23 cellular contexts compared by ENCODE assay signal in genomic region chr19:43790587-43790986, GRCh38.
"Had no signal": no experiment of that assay in that cellular context is flagged by ENCODE, and none has a peak within 500 bp of the region (broad histone marks: within the 10 kb centered on the region; RNA-seq: fewer than 3 reads in every experiment).

No MANE protein-coding gene starts in this region.

- ATAC-seq: activated CD4-positive, CD25-positive, alpha-beta regulatory T cell treated with anti-CD3 and anti-CD28 coated beads, Interleukin-2, amount 50 U/mL, for 24 hours; activated CD8-positive, alpha-beta T cell treated with anti-CD3 and anti-CD28 coated beads, Interleukin-2, amount 10 ng/mL, durations not matched to agents 7 days and 5 days; gastroesophageal sphincter; heart left ventricle had no signal

- H3K36me3 Mint-ChIP-seq: activated naive CD8-positive, alpha-beta T cell treated with anti-CD3 and anti-CD28 coated beads, Interleukin-2, amount 10 ng/mL, durations not matched to agents 7 days and 5 days; immature natural killer cell had no signal

- H3K4me3 ChIP-seq: cardiac muscle cell, esophagus muscularis mucosa, gastroesophageal sphincter, heart left ventricle, left ventricle myocardium inferior, tibial nerve, uterus had no signal

- H3K4me3 Mint-ChIP-seq: activated CD4-positive, alpha-beta T cell treated with anti-CD3 and anti-CD28 coated beads, Interleukin-2, amount 10 ng/mL, durations not matched to agents 7 days and 5 days; activated CD8-positive, alpha-beta T cell treated with anti-CD3 and anti-CD28 coated beads, Interleukin-2, amount 10 ng/mL, durations not matched to agents 7 days and 5 days; activated naive CD8-positive, alpha-beta T cell treated with anti-CD3 and anti-CD28 coated beads, Interleukin-2, amount 10 ng/mL, durations not matched to agents 7 days and 5 days; activated T-cell treated with anti-CD3 and anti-CD28 coated beads, Interleukin-2, amount 50 U/mL, for 24 hours; immature natural killer cell; stimulated activated naive CD8-positive, alpha-beta T cell treated with anti-CD3 and anti-CD28 coated beads, Interleukin-15, Interleukin-2, amounts not matched to agents 100 ng/mL and 50 ng/mL, for 24 hours had no signal

- DNase-seq: activated CD4-positive, alpha-beta T cell treated with anti-CD3 and anti-CD28 coated beads, Interleukin-2, amount 10 ng/mL, durations not matched to agents 7 days and 5 days; activated CD8-positive, alpha-beta T cell treated with anti-CD3 and anti-CD28 coated beads, Interleukin-2, amount 10 ng/mL, durations not matched to agents 7 days and 5 days; activated naive CD4-positive, alpha-beta T cell treated with Interleukin-2 at 50 U/mL for 16 hours; activated naive CD8-positive, alpha-beta T cell treated with anti-CD3 and anti-CD28 coated beads, Interleukin-2, amount 10 ng/mL, durations not matched to agents 7 days and 5 days; activated T-cell treated with anti-CD3 and anti-CD28 coated beads, Interleukin-2, amount 50 U/mL, for 24 hours; amygdala; dermis blood vessel endothelial cell; effector memory CD4-positive, alpha-beta T cell; heart left ventricle; immature natural killer cell; kidney glomerular epithelial cell; left ventricle myocardium inferior; occipital lobe; stimulated activated CD4-positive, alpha-beta T cell treated with anti-CD3 and anti-CD28 coated beads, Interleukin-12 subunit alpha, Interleukin-12 subunit beta, amount 100 ng/mL, for 4 hours; stimulated activated CD4-positive, alpha-beta T cell treated with anti-CD3 and anti-CD28 coated beads, Interleukin-2, amount 100 ng/mL, for 24 hours; uterus had no signal

- H3K4me1 Mint-ChIP-seq: immature natural killer cell had no signal

- H3K9me3 Mint-ChIP-seq: activated CD4-positive, alpha-beta T cell treated with anti-CD3 and anti-CD28 coated beads, Interleukin-2, amount 10 ng/mL, durations not matched to agents 7 days and 5 days; activated naive CD8-positive, alpha-beta T cell treated with anti-CD3 and anti-CD28 coated beads, Interleukin-2, amount 10 ng/mL, durations not matched to agents 7 days and 5 days; activated T-cell treated with anti-CD3 and anti-CD28 coated beads, Interleukin-2, amount 50 U/mL, for 24 hours; activated T-helper 2 cell treated with anti-CD3 and anti-CD28 coated beads, Interferon-gamma antibody, Interleukin-2, Interleukin-4, amounts not matched to agents 10 μg/mL and 5 μg/mL and 100 μg/mL, durations not matched to agents 14 hours and 24 hours and 36 hours; immature natural killer cell; stimulated activated naive CD8-positive, alpha-beta T cell treated with anti-CD3 and anti-CD28 coated beads, Interleukin-15, Interleukin-2, amounts not matched to agents 100 ng/mL and 50 ng/mL, for 24 hours had no signal

- H3K27ac Mint-ChIP-seq: activated CD4-positive, alpha-beta T cell treated with anti-CD3 and anti-CD28 coated beads, Interleukin-2, amount 10 ng/mL, durations not matched to agents 7 days and 5 days; activated CD8-positive, alpha-beta T cell treated with anti-CD3 and anti-CD28 coated beads, Interleukin-2, amount 10 ng/mL, durations not matched to agents 7 days and 5 days; activated naive CD8-positive, alpha-beta T cell treated with anti-CD3 and anti-CD28 coated beads, Interleukin-2, amount 10 ng/mL, durations not matched to agents 7 days and 5 days; activated T-cell treated with anti-CD3 and anti-CD28 coated beads, Interleukin-2, amount 50 U/mL, for 24 hours; activated T-helper 2 cell treated with anti-CD3 and anti-CD28 coated beads, Interferon-gamma antibody, Interleukin-2, Interleukin-4, amounts not matched to agents 10 μg/mL and 5 μg/mL and 100 μg/mL, durations not matched to agents 14 hours and 24 hours and 36 hours; immature natural killer cell; stimulated activated naive CD8-positive, alpha-beta T cell treated with anti-CD3 and anti-CD28 coated beads, Interleukin-15, Interleukin-2, amounts not matched to agents 100 ng/mL and 50 ng/mL, for 24 hours had no signal
